8 cellular contexts compared by ENCODE assay signal in genomic region chr1:221478050-221478949, GRCh38.
DNase-seq lines count a peak whose midpoint lies in the region; ATAC-seq and TF ChIP-seq lines count a peak whose summit lies in the region.

No MANE protein-coding gene starts in this region.

- H3K79me2 ChIP-seq in DND-41 (ENCODE audit: insufficient read depth, low read length) = no peaks in the 10 kb centered on the region

- H3K4me3 Mint-ChIP-seq in activated naive CD4-positive, alpha-beta T cell treated with anti-CD3 and anti-CD28 coated beads, Interleukin-2, amount 10 ng/mL, durations not matched to agents 7 days and 5 days = no peak overlapping the region

- peaks cover 3% of the 10 kb centered on the region for H3K27me3 ChIP-seq in DND-41 (ENCODE audit: insufficient read depth, low read length, poor library complexity)

- intact Hi-C loops in left cardiac atrium (cut with DNase I) = loop anchor here in 1 of 2 donors (2.0 kb wide), 1 partner anchor 977 kb away; no protein-coding TSS in a partner anchor
- intact Hi-C loops in sciatic nerve (cut with DNase I) = no loop called here

- no peak overlapping the region for H3K27ac Mint-ChIP-seq in activated naive CD4-positive, alpha-beta T cell treated with anti-CD3 and anti-CD28 coated beads, Interleukin-2, amount 10 ng/mL, durations not matched to agents 7 days and 5 days

- no peaks in the 10 kb centered on the region for H4K20me1 ChIP-seq in DND-41 (ENCODE audit: insufficient read depth, low read length)

- DNase-seq in DND-41 = peak; percentile 43
- DNase-seq in HT1080 (ENCODE audit: low read depth) = peak; percentile 88
- peak; percentile 80 for DNase-seq in SK-MEL-5 (ENCODE audit: low read depth, low spot score)
- peak; percentile 64 for DNase-seq in activated naive CD4-positive, alpha-beta T cell treated with anti-CD3 and anti-CD28 coated beads, Interleukin-2, amount 10 ng/mL, durations not matched to agents 7 days and 5 days
- peak; percentile 44 for DNase-seq in left cardiac atrium
- DNase-seq in sciatic nerve (ENCODE audit: low spot score) = peak; percentile 60
- no peak for DNase-seq in GF-D8 (lab: John Stamatoyannopoulos, UW)

- H3K27me3 Mint-ChIP-seq in activated naive CD4-positive, alpha-beta T cell treated with anti-CD3 and anti-CD28 coated beads, Interleukin-2, amount 10 ng/mL, durations not matched to agents 7 days and 5 days = peaks cover 8% of the 10 kb centered on the region

- no peaks in the 10 kb centered on the region for H3K4me1 Mint-ChIP-seq in activated naive CD4-positive, alpha-beta T cell treated with anti-CD3 and anti-CD28 coated beads, Interleukin-2, amount 10 ng/mL, durations not matched to agents 7 days and 5 days

- peak; percentile 91 for ATAC-seq in DND-41 (ENCODE audit: insufficient read depth, low read depth)
- ATAC-seq in GM21423 (IDR thresholded peaks at IDR 0.05; ENCODE audit: unreplicated experiment) = peak; percentile 94
- ATAC-seq in left cardiac atrium = peak; percentile 84 to 97
- peak; percentile 84 for ATAC-seq in sciatic nerve

- no peak overlapping the region for H3K27ac ChIP-seq in DND-41 (ENCODE audit: low read length)

- H3K9ac ChIP-seq in DND-41 (ENCODE audit: low read depth, low read length) = no peak overlapping the region

- CTCF ChIA-PET in activated naive CD4-positive, alpha-beta T cell treated with anti-CD3 and anti-CD28 coated beads, Interleukin-2, amount 10 ng/mL, durations not matched to agents 7 days and 5 days (lab: Charles Lee) = interaction anchor here (0.7 to 4.4 kb wide), 11 partner anchors 8 to 977 kb away, joined by 3 to 28 read pairs (median 4); partner anchors contain the start of gene DUSP10

- H3K36me3 Mint-ChIP-seq in activated naive CD4-positive, alpha-beta T cell treated with anti-CD3 and anti-CD28 coated beads, Interleukin-2, amount 10 ng/mL, durations not matched to agents 7 days and 5 days = no peaks in the 10 kb centered on the region

- no peak overlapping the region for H3K4me2 ChIP-seq in DND-41 (ENCODE audit: insufficient read depth, low read length)

- no peak overlapping the region for H2AFZ ChIP-seq in DND-41 (ENCODE audit: low read depth, low read length)

- no peaks in the 10 kb centered on the region for H3K9me3 ChIP-seq in DND-41 (ENCODE audit: insufficient read depth, low read length, severe bottlenecking)

- no peak overlapping the region for H3K4me3 ChIP-seq in DND-41 (ENCODE audit: low read depth in 1 of 2, low read length in 2 of 2)

- no peaks in the 10 kb centered on the region for H3K36me3 ChIP-seq in DND-41 (ENCODE audit: insufficient read depth, low read length)

- in situ Hi-C loops in SK-MEL-5 (cut with HindIII; ENCODE audit: low pct_unique_long_range_greater_than_20kb, low sequenced_read_pairs) = no loop called here

- no peaks in the 10 kb centered on the region for H3K9me3 Mint-ChIP-seq in activated naive CD4-positive, alpha-beta T cell treated with anti-CD3 and anti-CD28 coated beads, Interleukin-2, amount 10 ng/mL, durations not matched to agents 7 days and 5 days

- H3K4me1 ChIP-seq in DND-41 (ENCODE audit: insufficient read depth, low read length) = no peaks in the 10 kb centered on the region

- TF ChIP-seq CTCF in DND-41 (IDR thresholded peaks at IDR 0.05; ENCODE audit: borderline replicate concordance, extremely low read depth, low read length, poor library complexity, severe bottlenecking) = peak; percentile 85
